14 cellular contexts compared by ENCODE assay signal in genomic region chr3:172376402-172376801, GRCh38.
A peak's percentile ranks its signal among the peaks of the same experiment; 100 is the strongest.
DNase-seq lines count a peak whose midpoint lies in the region; ATAC-seq, FAIRE-seq and TF ChIP-seq lines count a peak whose summit lies in the region.
"Had no signal": no experiment of that assay in that cellular context is flagged by ENCODE, and none has a peak within 500 bp of the region (broad histone marks: within the 10 kb centered on the region; RNA-seq: fewer than 3 reads in every experiment).

No MANE protein-coding gene starts in this region.

- H3K27ac ChIP-seq in smooth muscle cell (ENCODE audit: low read depth) = peak overlapping the region; percentile 30
- H3K27ac ChIP-seq: A549, C4-2B, GM23248 had no signal

- H3K4me1 ChIP-seq in smooth muscle cell (ENCODE audit: low read depth) = no peaks in the 10 kb centered on the region
- H3K4me1 ChIP-seq: A549, BE2C had no signal

- H3K9ac ChIP-seq in smooth muscle cell (ENCODE audit: low read depth) = no peak overlapping the region
- H3K9ac ChIP-seq: GM23248 had no signal

- H3K4me3 ChIP-seq in smooth muscle cell = no peak overlapping the region
- H3K4me3 ChIP-seq: A549, GM23248 had no signal

- no peaks in the 10 kb centered on the region for H3K27me3 Mint-ChIP-seq in T-helper 17 cell
- H3K27me3 Mint-ChIP-seq: CD4-positive, alpha-beta memory T cell had no signal

- H3K79me2 ChIP-seq in smooth muscle cell (ENCODE audit: low read depth) = peaks cover 53% of the 10 kb centered on the region

- no peak for ATAC-seq in T-helper 17 cell
- ATAC-seq: A549 had no signal

- TF ChIP-seq CTCF in D721Med (IDR thresholded peaks at IDR 0.05; ENCODE audit: insufficient read depth, missing control alignments) = no peak
- TF ChIP-seq CTCF in smooth muscle cell (IDR thresholded peaks at IDR 0.05; ENCODE audit: borderline replicate concordance, insufficient read depth, poor library complexity, severe bottlenecking) = no peak

- FAIRE-seq in D721Med (lab: Jason Lieb, UNC) = peak; percentile 38
- FAIRE-seq: A549, H54 had no signal

- H3K4me1 Mint-ChIP-seq in T-helper 17 cell = no peaks in the 10 kb centered on the region
- H3K4me1 Mint-ChIP-seq: CD4-positive, alpha-beta memory T cell had no signal

- no peak overlapping the region for H2AFZ ChIP-seq in smooth muscle cell (ENCODE audit: low read depth)
- H2AFZ ChIP-seq: GM23248 had no signal

- no peak for DNase-seq in D721Med (ENCODE audit: insufficient read length, low spot score)
- DNase-seq in T-helper 17 cell = no peak
- DNase-seq in midbrain (lab: John Stamatoyannopoulos, UW) = peak; percentile 3
- no peak for DNase-seq in smooth muscle cell (lab: John Stamatoyannopoulos, UW; ENCODE audit: unreplicated experiment)
- no peak for DNase-seq in amygdala (lab: John Stamatoyannopoulos, UW)
- DNase-seq in NCI-H1048 (lab: John Stamatoyannopoulos, UW) = no peak
- DNase-seq: BE2C; CD4-positive, alpha-beta memory T cell; DND-41; GDM1; GM23248 had no signal

- H4K20me1 ChIP-seq in smooth muscle cell (ENCODE audit: low read depth) = peaks cover 100% of the 10 kb centered on the region

- H3K27me3 ChIP-seq in smooth muscle cell (ENCODE audit: low read depth) = no peaks in the 10 kb centered on the region
- H3K27me3 ChIP-seq: BE2C had no signal

- H3K4me3 Mint-ChIP-seq in T-helper 17 cell = no peak overlapping the region
- H3K4me3 Mint-ChIP-seq: CD4-positive, alpha-beta memory T cell had no signal

- peaks cover 10% of the 10 kb centered on the region for H3K36me3 Mint-ChIP-seq in T-helper 17 cell (ENCODE audit: low read depth)

- no peak overlapping the region for H3K4me2 ChIP-seq in smooth muscle cell
- H3K4me2 ChIP-seq: A549 had no signal

- peak overlapping the region; percentile 63 for H3K27ac Mint-ChIP-seq in T-helper 17 cell
- H3K27ac Mint-ChIP-seq: CD4-positive, alpha-beta memory T cell had no signal

- peaks cover 35% of the 10 kb centered on the region for H3K36me3 ChIP-seq in smooth muscle cell (ENCODE audit: low read depth)

- peaks cover 21% of the 10 kb centered on the region for H3F3A ChIP-seq in smooth muscle cell (ENCODE audit: low read depth)

- no peaks in the 10 kb centered on the region for H3K9me3 ChIP-seq in T-helper 17 cell (ENCODE audit: control insufficient read depth, low read length, poor library complexity, severe bottlenecking)
- H3K9me3 ChIP-seq in smooth muscle cell (replicated peaks; ENCODE audit: low read depth) = no peaks in the 10 kb centered on the region
- H3K9me3 ChIP-seq: A549, BE2C had no signal
